ENCODE assay signal across 8 cellular contexts in genomic region chr5:79513519-79514390, GRCh38. TPM values are rescaled to one million over a fixed set of nuclear protein-coding genes. Genes with fewer than 3 reads are reported as not detected.
A peak's percentile ranks its signal among the peaks of the same experiment; 100 is the strongest.
DNase-seq lines count a peak whose midpoint lies in the region; ATAC-seq and TF ChIP-seq lines count a peak whose summit lies in the region.

TSS of gene HOMER1 (minus strand) at chr5:79514134. CDS start at chr5:79512774, 1,360 bp downstream.

- H3K4me3 ChIP-seq in HUES6 (ENCODE audit: low read depth, low read length) (peak within 1 kb of the TSS; percentile 90), fibroblast of villous mesenchyme (ENCODE audit: low read depth, low read length) (peak within 1 kb of the TSS; percentile 83), neuron (ENCODE audit: low read length) (peak within 1 kb of the TSS; percentile 77), subcutaneous abdominal adipose tissue (ENCODE audit: low read depth in 1 of 5, low read length in 5 of 5) (peak within 1 kb of the TSS; percentile 84 to 95 (median 92))

- peak within 1 kb of the TSS; percentile 89 for H3K27ac ChIP-seq in HUES6 (ENCODE audit: low read depth, low read length)
- H3K27ac ChIP-seq in RWPE1, result peak within 1 kb of the TSS; percentile 96
- peak within 1 kb of the TSS; percentile 64 for H3K27ac ChIP-seq in subcutaneous abdominal adipose tissue (ENCODE audit: low read depth, low read length)

- peak; percentile 46 for ATAC-seq in GM21526 (IDR thresholded peaks at IDR 0.05; ENCODE audit: low FRiP score, unreplicated experiment)

- peak; percentile 63 for DNase-seq in DMS53 treated with DMSO at 0.1 percent for 48 hours (lab: John Stamatoyannopoulos, UW; ENCODE audit: unreplicated experiment)
- DNase-seq in RWPE1 (ENCODE audit: low spot score), result peak; percentile 85
- DNase-seq in activated gamma-delta T cell treated with Interleukin-2 at 50 U/mL for 16 hours, result peak; percentile 55
- DNase-seq in fibroblast of villous mesenchyme (ENCODE audit: low read depth), result peak; percentile 75

- H3K27me3 ChIP-seq in HUES6 (ENCODE audit: control insufficient read depth, insufficient read depth, low read length), result no peaks in the 10 kb centered on the region
- peaks cover 4% of the 10 kb centered on the region for H3K27me3 ChIP-seq in neuron (ENCODE audit: insufficient read depth, low read length)
- H3K27me3 ChIP-seq in subcutaneous abdominal adipose tissue (ENCODE audit: control insufficient read depth in 5 of 5, insufficient read depth in 4 of 5, low read length in 5 of 5), result peaks cover 0 to 15% (median 5%) of the 10 kb centered on the region in 5 donors

- H3K9ac ChIP-seq in HUES6 (ENCODE audit: low read length) (peak within 1 kb of the TSS; percentile 91), subcutaneous abdominal adipose tissue (ENCODE audit: low read length in 5 of 5) (peak within 1 kb of the TSS; percentile 52 to 80 (median 70))

- TF ChIP-seq CTCF in RWPE1 (conservative IDR thresholded peaks at IDR 0.05; ENCODE audit: low read depth), result no peak
- TF ChIP-seq CTCF in fibroblast of villous mesenchyme (IDR thresholded peaks at IDR 0.05; ENCODE audit: insufficient read depth, low read depth, low read length), result no peak

- H3K4me1 ChIP-seq in HUES6 (ENCODE audit: control insufficient read depth, insufficient read depth, low read length) (peaks cover 34% of the 10 kb centered on the region), neuron (ENCODE audit: insufficient read depth, low read length) (peaks cover 23% of the 10 kb centered on the region), subcutaneous abdominal adipose tissue (ENCODE audit: control insufficient read depth in 5 of 5, insufficient read depth in 5 of 5, low read length in 5 of 5) (peaks cover 0 to 30% (median 20%) of the 10 kb centered on the region in 5 donors)

- CTCF ChIA-PET in RWPE1 (lab: Yijun Ruan, JAX), result interaction anchor here (0.8 to 1.2 kb wide), 2 partner anchors 51 to 493 kb away, joined by 4 to 6 read pairs; no protein-coding TSS in a partner anchor

- peak within 1 kb of the TSS; percentile 81 for H2AFZ ChIP-seq in neuron (ENCODE audit: low read depth, low read length)

- POLR2A ChIA-PET in RWPE1 (lab: Yijun Ruan, JAX; ENCODE audit: low non-redundant PET), result interaction anchor here (0.7 kb wide), 1 partner anchor 766 kb away, joined by 3 read pairs; no protein-coding TSS in a partner anchor

- H3K36me3 ChIP-seq in HUES6 (ENCODE audit: control insufficient read depth, insufficient read depth, low read length) (no peaks in the 10 kb centered on the region), neuron (ENCODE audit: insufficient read depth, low read length) (no peaks in the 10 kb centered on the region), subcutaneous abdominal adipose tissue (ENCODE audit: control insufficient read depth in 5 of 5, insufficient read depth in 5 of 5, low read length in 5 of 5) (no peaks in the 10 kb centered on the region)

- no peaks in the 10 kb centered on the region for H3K9me3 ChIP-seq in HUES6 (ENCODE audit: control insufficient read depth, insufficient read depth, low read depth, low read length)
- H3K9me3 ChIP-seq in neuron (ENCODE audit: low read length), result no peaks in the 10 kb centered on the region
- H3K9me3 ChIP-seq in subcutaneous abdominal adipose tissue (ENCODE audit: control insufficient read depth in 5 of 5, low read length in 5 of 5), result no peaks in the 10 kb centered on the region

RNA-seq across cellular contexts. Expression of gene HOMER1, which starts in this region (rescaled TPM):
- total RNA-seq in fibroblast of villous mesenchyme, result 12.6 and 15.5 TPM in 2 replicates

Comparison
In these comparisons a context has a peak if more than half of its experiments do, and no peak if none do; other contexts are left out.
1. Peak in every context shown above with its lines: DNase-seq, ATAC-seq, H3K4me3 ChIP-seq and H3K27ac ChIP-seq.